8 cellular contexts compared by ENCODE assay signal in the genomic region with DNA sequence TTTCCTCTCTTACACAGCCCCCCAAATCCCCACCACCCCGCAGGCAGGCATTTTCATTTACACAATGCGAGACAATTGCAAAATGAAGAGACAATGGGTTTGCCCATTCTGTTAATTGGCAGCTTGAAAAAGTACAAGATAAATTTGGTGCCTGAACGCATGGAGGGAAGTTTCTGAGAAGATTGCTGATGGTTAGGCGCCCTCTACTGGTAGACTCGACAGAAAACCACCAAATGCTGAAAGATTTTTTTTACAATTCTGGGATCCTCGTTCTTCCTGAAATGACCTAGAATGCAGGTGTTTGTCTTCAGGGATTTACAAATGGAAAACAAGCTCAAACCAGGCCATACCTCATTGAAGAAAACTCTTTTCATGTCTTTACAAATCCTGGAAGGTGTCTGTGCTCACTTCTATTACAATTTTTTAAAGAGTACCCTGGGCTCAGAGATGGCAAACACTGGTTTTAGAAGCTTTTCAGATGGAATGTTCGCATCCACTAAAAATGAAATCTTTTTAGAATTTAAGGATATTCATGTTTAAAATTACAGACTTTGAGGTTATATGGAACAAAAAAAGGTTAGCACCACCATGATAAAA.
DNase-seq lines count a peak whose midpoint lies in the region; ATAC-seq and TF ChIP-seq lines count a peak whose summit lies in the region.

No MANE protein-coding gene starts in this region.

- H3K36me3 ChIP-seq in CD8-positive, alpha-beta memory T cell (ENCODE audit: insufficient read depth, low read length): no peaks in the 10 kb centered on the region
- no peaks in the 10 kb centered on the region for H3K36me3 ChIP-seq in prostate gland

- H3K27ac ChIP-seq in CD8-positive, alpha-beta memory T cell (ENCODE audit: low read depth, low read length): no peak overlapping the region
- H3K27ac ChIP-seq in prostate gland: no peak overlapping the region

- POLR2A ChIA-PET in CD8-positive, alpha-beta memory T cell (lab: Charles Lee): interaction anchor here (0.7 kb wide), 1 partner anchor 60 kb away, joined by 3 read pairs; no protein-coding TSS in a partner anchor

- peaks cover 2 to 17% of the 10 kb centered on the region in 2 donors for H3K27me3 Mint-ChIP-seq in CD8-positive, alpha-beta memory T cell

- CTCF ChIA-PET in CD8-positive, alpha-beta memory T cell (lab: Charles Lee): interaction anchor here (0.7 to 2.7 kb wide), 11 partner anchors 626 to 1897 kb away, joined by 3 to 8 read pairs (median 4); a partner anchor contains a TSS

- H3K9me3 ChIP-seq in CD8-positive, alpha-beta memory T cell (ENCODE audit: low read length): no peaks in the 10 kb centered on the region
- H3K9me3 ChIP-seq in prostate gland: no peaks in the 10 kb centered on the region

- no peak for TF ChIP-seq POLR2A in prostate gland (IDR thresholded peaks at IDR 0.05)

- no peaks in the 10 kb centered on the region for H3K4me1 ChIP-seq in CD8-positive, alpha-beta memory T cell (ENCODE audit: insufficient read depth, low read length)
- no peaks in the 10 kb centered on the region for H3K4me1 ChIP-seq in prostate gland (replicated peaks)

- H3K9me3 Mint-ChIP-seq in CD8-positive, alpha-beta memory T cell: peaks cover 0 to 2% (median 0%) of the 10 kb centered on the region in 5 donors

- intact Hi-C loops in prostate gland (cut with DNase I): loop anchor here (5.0 to 10.0 kb wide), 3 partner anchors 612 to 1892 kb away; no protein-coding TSS in a partner anchor

- ATAC-seq in GM21515 (IDR thresholded peaks at IDR 0.05; ENCODE audit: unreplicated experiment): no peak
- ATAC-seq in GM21367 (IDR thresholded peaks at IDR 0.05; ENCODE audit: unreplicated experiment): no peak

- DNase-seq in CD8-positive, alpha-beta memory T cell: peak; percentile 17 to 58 (median 39)
- peak; percentile 40 for DNase-seq in HT1080 (ENCODE audit: low read depth)
- peak; percentile 43 for DNase-seq in RPMI8226
- peak; percentile 2 for DNase-seq in activated effector memory CD4-positive, alpha-beta T cell treated with Interleukin-2 at 50 U/mL for 16 hours
- peak; percentile 27 for DNase-seq in foreskin melanocyte
- DNase-seq in prostate gland (ENCODE audit: low spot score): peak; percentile 62

- 13% methylated on average over 7 of the region's 7 CpGs for WGBS in prostate gland

- H3K36me3 Mint-ChIP-seq in CD8-positive, alpha-beta memory T cell: no peaks in the 10 kb centered on the region

- TF ChIP-seq CTCF in prostate gland (IDR thresholded peaks at IDR 0.05): peak; percentile 68 to 78 (median 78)

- no peaks in the 10 kb centered on the region for H3K4me1 Mint-ChIP-seq in CD8-positive, alpha-beta memory T cell

- no peaks in the 10 kb centered on the region for H3K27me3 ChIP-seq in CD8-positive, alpha-beta memory T cell (ENCODE audit: insufficient read depth, low read length, poor library complexity, severe bottlenecking)
- H3K27me3 ChIP-seq in prostate gland (replicated peaks; ENCODE audit: insufficient read depth): no peaks in the 10 kb centered on the region

- no peak overlapping the region for H3K4me3 ChIP-seq in CD8-positive, alpha-beta memory T cell (ENCODE audit: low read length)
- H3K4me3 ChIP-seq in prostate gland: no peak overlapping the region

- H3K4me3 Mint-ChIP-seq in CD8-positive, alpha-beta memory T cell: no peak overlapping the region

- H3K27ac Mint-ChIP-seq in CD8-positive, alpha-beta memory T cell: no peak overlapping the region

Comparison
In these comparisons a context has a peak if more than half of its experiments do, and no peak if none do; other contexts are left out.
1. DNase-seq: peak in every context shown above with its lines; median percentile 62 in prostate gland; 43 in RPMI8226; 40 in HT1080; 39 in CD8-positive, alpha-beta memory T cell; 27 in foreskin melanocyte; 2 in activated effector memory CD4-positive, alpha-beta T cell treated with Interleukin-2 at 50 U/mL for 16 hours.